In the genomic region with DNA sequence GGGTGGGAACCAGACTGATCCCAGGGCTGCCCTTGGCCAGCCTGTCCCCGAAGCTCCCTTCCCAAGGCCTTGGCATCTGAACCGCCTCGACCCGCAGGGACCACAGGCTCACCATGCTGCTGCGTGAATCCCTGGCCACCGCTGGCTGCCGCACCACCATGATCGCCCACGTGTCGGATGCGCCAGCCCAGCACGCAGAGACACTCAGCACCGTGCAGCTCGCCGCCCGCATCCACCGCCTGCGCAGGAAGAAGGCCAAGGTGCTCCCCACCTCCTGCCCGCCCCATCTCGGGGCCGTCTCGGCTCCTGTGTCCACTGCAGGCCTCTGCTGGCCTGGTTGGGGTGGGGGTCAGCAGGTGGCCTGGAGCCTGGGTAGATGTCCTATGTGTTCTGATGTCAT, we compare ENCODE assay signal across 27 cellular contexts.
"Had no signal": no experiment of that assay in that cellular context is flagged by ENCODE, and none has a peak within 500 bp of the region (broad histone marks: within the 10 kb centered on the region; RNA-seq: fewer than 3 reads in every experiment).

No MANE protein-coding gene starts in this region.

- FAIRE-seq: colon, endometrium, endothelial cell of umbilical vein, frontal cortex had no signal

- H3K9me3 ChIP-seq: colonic mucosa, esophagus muscularis mucosa, esophagus squamous epithelium, gastrocnemius medialis, gastroesophageal sphincter, heart left ventricle, heart right ventricle had no signal

- H3K27me3 ChIP-seq: colonic mucosa, heart left ventricle, heart right ventricle had no signal

- H3K4me3 ChIP-seq: colonic mucosa, coronary artery, dorsolateral prefrontal cortex, esophagus muscularis mucosa, esophagus squamous epithelium, gastrocnemius medialis, gastroesophageal sphincter, heart left ventricle, heart right ventricle had no signal

- H3K4me1 ChIP-seq: colonic mucosa, foreskin keratinocyte, gastrocnemius medialis, gastroesophageal sphincter had no signal

- DNase-seq: colonic mucosa; cortex of kidney; dermis blood vessel endothelial cell; dorsolateral prefrontal cortex; effector CD4-positive, alpha-beta T cell; effector CD8-positive, alpha-beta T cell; effector memory CD4-positive, alpha-beta T cell; effector memory CD8-positive, alpha-beta T cell; endodermal cell; erythroblast; esophagus squamous epithelium; foreskin fibroblast; foreskin keratinocyte; foreskin melanocyte; gastrocnemius medialis; glutamatergic neuron; head of caudate nucleus; heart left ventricle; heart right ventricle had no signal

- H3K36me3 ChIP-seq: colonic mucosa, gastrocnemius medialis had no signal

- H3K27ac ChIP-seq: colonic mucosa, coronary artery, dorsolateral prefrontal cortex, epithelial cell of prostate, esophagus muscularis mucosa, esophagus squamous epithelium, foreskin keratinocyte, gastrocnemius medialis, gastroesophageal sphincter, heart left ventricle, heart right ventricle had no signal
